Comparison of ENCODE assay signal across 11 cellular contexts in the genomic region with DNA sequence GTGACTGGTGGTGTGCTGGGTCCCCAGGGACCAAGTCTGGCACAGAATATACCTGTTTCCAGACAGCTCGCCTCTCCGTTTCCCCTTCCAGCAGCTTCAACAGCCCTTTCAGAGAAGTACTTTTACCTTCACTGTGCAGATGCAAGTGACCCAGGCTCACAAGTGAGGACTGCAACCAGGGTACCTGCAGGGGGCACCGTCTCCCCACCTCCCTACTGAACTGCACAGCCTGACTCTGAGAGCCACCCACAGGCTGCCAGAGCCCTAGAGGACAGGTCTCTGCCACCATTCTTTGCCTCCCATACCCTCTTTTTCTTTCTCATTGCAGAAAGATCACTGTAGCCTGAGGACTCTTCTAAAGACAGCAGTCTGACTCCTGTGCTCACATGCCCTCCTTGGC. TPM values are rescaled to one million over a fixed set of nuclear protein-coding genes. Genes with fewer than 3 reads are reported as not detected.
DNase-seq lines count a peak whose midpoint lies in the region; ATAC-seq and TF ChIP-seq lines count a peak whose summit lies in the region.
"Had no signal": no experiment of that assay in that cellular context is flagged by ENCODE, and none has a peak within 500 bp of the region (broad histone marks: within the 10 kb centered on the region; RNA-seq: fewer than 3 reads in every experiment).

No MANE protein-coding gene starts in this region.

- H2AK5ac ChIP-seq in neuronal stem cell (ENCODE audit: low read depth, low read length): peak overlapping the region; percentile 77

- no peak overlapping the region for H2BK12ac ChIP-seq in neuronal stem cell (ENCODE audit: low read length)

- WGBS in neuronal stem cell (ENCODE audit: extremely low coverage in 2 of 2, insufficient read length in 2 of 2, insufficient replicate concordance in 1 of 2), 2 donors: no CpG with 5 or more reads among the region's 3 CpGs

- ATAC-seq in CD4-positive, alpha-beta T cell (ENCODE audit: poor library complexity): no peak
- ATAC-seq in left cardiac atrium: no peak

- H3K9me3 Mint-ChIP-seq in CD4-positive, alpha-beta T cell: no peaks in the 10 kb centered on the region

- peaks cover 0 to 2% of the 10 kb centered on the region in 2 donors for H3K4me1 ChIP-seq in neuronal stem cell (ENCODE audit: control insufficient read depth in 2 of 2, insufficient read depth in 1 of 2, low read depth in 1 of 2, low read length in 2 of 2)

- in situ Hi-C loops in astrocyte of the cerebellum (cut with HindIII; ENCODE audit: low sequenced_read_pairs): no loop called here

- no peaks in the 10 kb centered on the region for H3K79me1 ChIP-seq in neuronal stem cell (ENCODE audit: low read depth, low read length)

- H3K36me3 Mint-ChIP-seq in CD4-positive, alpha-beta T cell (ENCODE audit: low read depth): no peaks in the 10 kb centered on the region

- no peak overlapping the region for H3K4me3 ChIP-seq in astrocyte of the cerebellum (ENCODE audit: low read depth, low read length)
- H3K4me3 ChIP-seq in neuronal stem cell (ENCODE audit: low read length in 2 of 2): no peak overlapping the region
- H3K4me3 ChIP-seq: hepatocyte, ovary had no signal

- H2BK120ac ChIP-seq in neuronal stem cell (ENCODE audit: low read depth, low read length): no peak overlapping the region

- no peaks in the 10 kb centered on the region for H3K36me3 ChIP-seq in neuronal stem cell (replicated peaks in 1 of 2; ENCODE audit: control insufficient read depth in 2 of 2, insufficient read depth in 2 of 2, low read length in 2 of 2)
- H3K36me3 ChIP-seq: ovary had no signal

- no peaks in the 10 kb centered on the region for H3K27me3 ChIP-seq in neuronal stem cell (ENCODE audit: control insufficient read depth in 3 of 3, insufficient read depth in 3 of 3, low read depth in 1 of 3, low read length in 3 of 3)
- H3K27me3 ChIP-seq in CD4-positive, alpha-beta T cell (ENCODE audit: control insufficient read depth, insufficient read depth, low read length): peaks cover 9% of the 10 kb centered on the region
- H3K27me3 ChIP-seq: ovary had no signal

- H4K8ac ChIP-seq in neuronal stem cell (ENCODE audit: low read depth, low read length): no peak overlapping the region

- H2BK15ac ChIP-seq in neuronal stem cell (ENCODE audit: low read length): no peak overlapping the region

- DNase-seq in NCI-H2171 treated with DMSO at 0.1 percent for 48 hours (lab: John Stamatoyannopoulos, UW): peak; percentile 1
- DNase-seq in NCI-H2171 (lab: John Stamatoyannopoulos, UW): no peak
- DNase-seq in HT1080 (ENCODE audit: low read depth): peak; percentile 51
- no peak for DNase-seq in astrocyte of the cerebellum (ENCODE audit: low read depth)
- DNase-seq in neuronal stem cell (ENCODE audit: low spot score): no peak
- no peak for DNase-seq in effector CD4-positive, alpha-beta T cell
- no peak for DNase-seq in CD4-positive, alpha-beta T cell
- DNase-seq in left cardiac atrium: no peak
- DNase-seq: ovary had no signal

- no peak overlapping the region for H2BK5ac ChIP-seq in neuronal stem cell (ENCODE audit: low read length)

- no peak overlapping the region for H3K23ac ChIP-seq in neuronal stem cell (ENCODE audit: low read depth, low read length, poor library complexity)

- POLR2A ChIA-PET in CD4-positive, alpha-beta T cell (lab: Charles Lee): no interaction called here

- no peak overlapping the region for H3K27ac Mint-ChIP-seq in CD4-positive, alpha-beta T cell

- no peak overlapping the region for H3K14ac ChIP-seq in neuronal stem cell (ENCODE audit: low read length)

- TF ChIP-seq CTCF in astrocyte of the cerebellum (IDR thresholded peaks at IDR 0.05; ENCODE audit: low read depth, low read length, missing control alignments): peak; percentile 40
- no peak for TF ChIP-seq CTCF in CD4-positive, alpha-beta T cell (IDR thresholded peaks at IDR 0.05)

- CTCF ChIA-PET in CD4-positive, alpha-beta T cell (lab: Charles Lee): no interaction called here

- no peak overlapping the region for H2AFZ ChIP-seq in neuronal stem cell (ENCODE audit: low read length)
- H2AFZ ChIP-seq: hepatocyte had no signal

- H3K9me3 ChIP-seq in neuronal stem cell (replicated peaks in 1 of 2; ENCODE audit: control insufficient read depth in 2 of 2, insufficient read depth in 1 of 2, low read depth in 1 of 2, low read length in 2 of 2): no peaks in the 10 kb centered on the region
- no peaks in the 10 kb centered on the region for H3K9me3 ChIP-seq in CD4-positive, alpha-beta T cell (ENCODE audit: control insufficient read depth, low read length)
- H3K9me3 ChIP-seq: ovary had no signal

- no peak overlapping the region for H3K4me3 Mint-ChIP-seq in CD4-positive, alpha-beta T cell

- H3K4me2 ChIP-seq in neuronal stem cell (ENCODE audit: insufficient read depth, low read length, poor library complexity, severe bottlenecking): no peak overlapping the region
- H3K4me2 ChIP-seq: hepatocyte had no signal

- no peak overlapping the region for H3K4ac ChIP-seq in neuronal stem cell (ENCODE audit: low read length)

- H3K27ac ChIP-seq in neuronal stem cell (replicated peaks; ENCODE audit: low read length): no peak overlapping the region
- no peak overlapping the region for H3K27ac ChIP-seq in CD4-positive, alpha-beta T cell (ENCODE audit: low read depth, low read length)
- H3K27ac ChIP-seq: hepatocyte, ovary had no signal

- no peaks in the 10 kb centered on the region for H3K4me1 Mint-ChIP-seq in CD4-positive, alpha-beta T cell (ENCODE audit: low read depth)

- intact Hi-C loops in CD4-positive, alpha-beta T cell (cut with DNase I, micrococcal nuclease): no loop called here
- intact Hi-C loops in left cardiac atrium (cut with DNase I): no loop called here

- H4K91ac ChIP-seq in neuronal stem cell (ENCODE audit: low read depth, low read length, poor library complexity): no peak overlapping the region

- H3K18ac ChIP-seq in neuronal stem cell (ENCODE audit: low read length): no peak overlapping the region

- H3K27me3 Mint-ChIP-seq in CD4-positive, alpha-beta T cell: peaks cover 42% of the 10 kb centered on the region

- H3K9ac ChIP-seq in neuronal stem cell (ENCODE audit: low read depth, low read length, poor library complexity): no peak overlapping the region

RNA-seq across cellular contexts. Expression of gene IL9, which starts 15.4 kb away (rescaled TPM):
- total RNA-seq in HT1080 (2014; rRNA removed; shearing (Covaris generic)): not detected in 2 replicates
- not detected in 2 replicates for polyA plus RNA-seq in HT1080 (2015; cell fraction: cytosol; rRNA removed)
- not detected in 2 replicates for polyA plus RNA-seq in HT1080 (2015; cell fraction: nucleus; rRNA removed)
- polyA plus RNA-seq in neuronal stem cell (2013, experiment 1 of 2): not detected
- not detected for polyA plus RNA-seq in neuronal stem cell (2013, experiment 2 of 2)
- total RNA-seq in CD4-positive, alpha-beta T cell: not detected
- total RNA-seq in left cardiac atrium: not detected
- total RNA-seq: hepatocyte, ovary had no signal
- polyA plus RNA-seq: adipose tissue, hepatocyte, ovary had no signal

RNA-seq across cellular contexts. Expression of gene SLC25A48, which starts 45.8 kb away (rescaled TPM):
- total RNA-seq in HT1080 (2014; rRNA removed; shearing (Covaris generic)): 1.4 TPM in 1 of 2 replicates, not detected in the other
- polyA plus RNA-seq in HT1080 (2015; cell fraction: cytosol; rRNA removed): 0.08 TPM in 1 of 2 replicates, not detected in the other
- not detected in 2 replicates for polyA plus RNA-seq in HT1080 (2015; cell fraction: nucleus; rRNA removed)
- 0.03 TPM for polyA plus RNA-seq in neuronal stem cell (2013, experiment 1 of 2)
- 0.07 TPM for polyA plus RNA-seq in neuronal stem cell (2013, experiment 2 of 2)
- not detected for total RNA-seq in CD4-positive, alpha-beta T cell
- under 1 TPM in 1 of 2 donors, not detected in 1; 0.76 TPM for total RNA-seq in left cardiac atrium
- polyA plus RNA-seq: ovary had no signal

Comparison
In these comparisons a context has a peak if more than half of its experiments do, and no peak if none do; other contexts are left out.
1. DNase-seq: peak in NCI-H2171 treated with DMSO at 0.1 percent for 48 hours (single experiment) and HT1080 (single experiment); none in NCI-H2171 (single experiment), astrocyte of the cerebellum (single experiment), neuronal stem cell (single experiment), effector CD4-positive, alpha-beta T cell (single experiment), CD4-positive, alpha-beta T cell (0 of 10) and left cardiac atrium (single experiment).